In genomic region chrX:17769701-17770269, GRCh38 we compare ENCODE assay signal across 14 cellular contexts. TPM values are rescaled to one million over a fixed set of nuclear protein-coding genes. Genes with fewer than 3 reads are reported as not detected.
A peak's percentile ranks its signal among the peaks of the same experiment; 100 is the strongest.
DNase-seq lines count a peak whose midpoint lies in the region; ATAC-seq and TF ChIP-seq lines count a peak whose summit lies in the region.
"Had no signal": no experiment of that assay in that cellular context is flagged by ENCODE, and none has a peak within 500 bp of the region (broad histone marks: within the 10 kb centered on the region; RNA-seq: fewer than 3 reads in every experiment).

No MANE protein-coding gene starts in this region.

- H3K27me3 ChIP-seq in gastrocnemius medialis: peaks cover 0 to 3% (median 0%) of the 10 kb centered on the region in 3 donors
- H3K27me3 ChIP-seq: BE2C had no signal

- CTCF ChIA-PET in activated naive CD4-positive, alpha-beta T cell treated with anti-CD3 and anti-CD28 coated beads, Interleukin-2, amount 10 ng/mL, durations not matched to agents 7 days and 5 days (lab: Charles Lee): no interaction called here

- TF ChIP-seq CTCF in gastrocnemius medialis (IDR thresholded peaks at IDR 0.05 in 4 of 5, conservative IDR thresholded peaks at IDR 0.05 in 1 of 5): no peak

- H3K27ac Mint-ChIP-seq in activated naive CD4-positive, alpha-beta T cell treated with anti-CD3 and anti-CD28 coated beads, Interleukin-2, amount 50 U/mL, for 72 hours: no peak overlapping the region
- H3K27ac Mint-ChIP-seq in activated naive CD4-positive, alpha-beta T cell treated with anti-CD3 and anti-CD28 coated beads, Interleukin-2, amount 10 ng/mL, durations not matched to agents 7 days and 5 days: no peak overlapping the region
- H3K27ac Mint-ChIP-seq in naive thymus-derived CD8-positive, alpha-beta T cell: no peak overlapping the region

- no peaks in the 10 kb centered on the region for H3K36me3 ChIP-seq in gastrocnemius medialis
- H3K36me3 ChIP-seq: BE2C, HAP-1 had no signal

- in situ Hi-C loops in gastrocnemius medialis (cut with MboI; ENCODE audit: low sequenced_read_pairs in 4 of 4): no loop called here

- POLR2A ChIA-PET in naive thymus-derived CD8-positive, alpha-beta T cell (lab: Charles Lee): no interaction called here

- no peak for DNase-seq in activated naive CD4-positive, alpha-beta T cell treated with anti-CD3 and anti-CD28 coated beads, Interleukin-2, amount 50 U/mL, for 72 hours (ENCODE audit: low spot score in 2 of 2)
- DNase-seq in activated naive CD4-positive, alpha-beta T cell treated with anti-CD3 and anti-CD28 coated beads, Interleukin-2, amount 10 ng/mL, durations not matched to agents 7 days and 5 days: no peak
- peak; percentile 20 for DNase-seq in Jurkat, Clone E6-1 (ENCODE audit: low read depth, low spot score)
- peak; percentile 2 to 15 for DNase-seq in activated CD4-positive, alpha-beta T cell treated with anti-CD3 and anti-CD28 coated beads, Interleukin-2, amount 50 U/mL, for 4 hours
- DNase-seq in naive thymus-derived CD8-positive, alpha-beta T cell: peak in 1 of 10 donors; percentile 13
- DNase-seq in gastrocnemius medialis: no peak
- DNase-seq in activated effector memory CD4-positive, alpha-beta T cell treated with anti-CD3 and anti-CD28 coated beads, Interleukin-2, amount 50 U/mL, for 16 hours: no peak
- DNase-seq: BE2C, NCI-H187 treated with DMSO at 0.1 percent for 48 hours, NCI-H446 treated with DMSO at 0.1 percent for 48 hours, NCI-H774, PC-9 had no signal

- no peak overlapping the region for H3K4me3 Mint-ChIP-seq in activated naive CD4-positive, alpha-beta T cell treated with anti-CD3 and anti-CD28 coated beads, Interleukin-2, amount 10 ng/mL, durations not matched to agents 7 days and 5 days
- H3K4me3 Mint-ChIP-seq in naive thymus-derived CD8-positive, alpha-beta T cell: no peak overlapping the region

- H3K9me3 ChIP-seq in gastrocnemius medialis: no peaks in the 10 kb centered on the region
- H3K9me3 ChIP-seq: BE2C, HAP-1 had no signal

- H3K9me3 Mint-ChIP-seq in activated naive CD4-positive, alpha-beta T cell treated with anti-CD3 and anti-CD28 coated beads, Interleukin-2, amount 50 U/mL, for 72 hours: no peaks in the 10 kb centered on the region
- H3K9me3 Mint-ChIP-seq in activated naive CD4-positive, alpha-beta T cell treated with anti-CD3 and anti-CD28 coated beads, Interleukin-2, amount 10 ng/mL, durations not matched to agents 7 days and 5 days: no peaks in the 10 kb centered on the region
- H3K9me3 Mint-ChIP-seq in naive thymus-derived CD8-positive, alpha-beta T cell: no peaks in the 10 kb centered on the region

- H3K4me3 ChIP-seq in Jurkat, Clone E6-1 (ENCODE audit: low read length): no peak overlapping the region
- no peak overlapping the region for H3K4me3 ChIP-seq in gastrocnemius medialis
- H3K4me3 ChIP-seq: HAP-1, PC-9 had no signal

- TF ChIP-seq POLR2A in gastrocnemius medialis (IDR thresholded peaks at IDR 0.05): no peak

- H3K4me1 Mint-ChIP-seq in activated naive CD4-positive, alpha-beta T cell treated with anti-CD3 and anti-CD28 coated beads, Interleukin-2, amount 10 ng/mL, durations not matched to agents 7 days and 5 days: no peaks in the 10 kb centered on the region
- no peaks in the 10 kb centered on the region for H3K4me1 Mint-ChIP-seq in naive thymus-derived CD8-positive, alpha-beta T cell

- intact Hi-C loops in gastrocnemius medialis (cut with DNase I; ENCODE audit: low total_unique reads): no loop called here

- peak; percentile 30 to 70 for ATAC-seq in activated naive CD4-positive, alpha-beta T cell treated with anti-CD3 and anti-CD28 coated beads, Interleukin-2, amount 50 U/mL, for 72 hours
- ATAC-seq in naive thymus-derived CD8-positive, alpha-beta T cell: peak; percentile 41 to 67
- no peak for ATAC-seq in gastrocnemius medialis
- ATAC-seq in HG03457 (IDR thresholded peaks at IDR 0.05; ENCODE audit: unreplicated experiment): no peak

- H3K36me3 Mint-ChIP-seq in activated naive CD4-positive, alpha-beta T cell treated with anti-CD3 and anti-CD28 coated beads, Interleukin-2, amount 50 U/mL, for 72 hours: no peaks in the 10 kb centered on the region
- H3K36me3 Mint-ChIP-seq in activated naive CD4-positive, alpha-beta T cell treated with anti-CD3 and anti-CD28 coated beads, Interleukin-2, amount 10 ng/mL, durations not matched to agents 7 days and 5 days: no peaks in the 10 kb centered on the region
- H3K36me3 Mint-ChIP-seq in naive thymus-derived CD8-positive, alpha-beta T cell: no peaks in the 10 kb centered on the region

- no peaks in the 10 kb centered on the region for H3K27me3 Mint-ChIP-seq in activated naive CD4-positive, alpha-beta T cell treated with anti-CD3 and anti-CD28 coated beads, Interleukin-2, amount 10 ng/mL, durations not matched to agents 7 days and 5 days
- no peaks in the 10 kb centered on the region for H3K27me3 Mint-ChIP-seq in naive thymus-derived CD8-positive, alpha-beta T cell

- H3K4me1 ChIP-seq in gastrocnemius medialis: no peaks in the 10 kb centered on the region
- H3K4me1 ChIP-seq: BE2C, HAP-1 had no signal

- no peak overlapping the region for H3K27ac ChIP-seq in gastrocnemius medialis
- H3K27ac ChIP-seq: PC-9 had no signal

RNA-seq across cellular contexts. Expression of gene SCML1, which starts 32.5 kb away (rescaled TPM):
- 10 to 100 TPM in 1 of 2 donors, 1 to 10 TPM in 1; 3.6 to 28.3 TPM for total RNA-seq in activated naive CD4-positive, alpha-beta T cell treated with anti-CD3 and anti-CD28 coated beads, Interleukin-2, amount 50 U/mL, for 72 hours
- 3.7 TPM for polyA plus RNA-seq in Jurkat, Clone E6-1 (2012; ENCODE audit: insufficient read depth, insufficient read length)
- 10 to 100 TPM; 30.1 to 32.6 TPM for total RNA-seq in naive thymus-derived CD8-positive, alpha-beta T cell
- polyA plus RNA-seq in naive thymus-derived CD8-positive, alpha-beta T cell: 1 to 10 TPM; 6.0 to 7.1 (median 6.1) TPM
- total RNA-seq in gastrocnemius medialis: 10 to 100 TPM in 1 of 4 donors, 1 to 10 TPM in 3; 5.6 to 29.0 (median 5.8) TPM

Comparison
In these comparisons a context has a peak if more than half of its experiments do, and no peak if none do; other contexts are left out.
1. ATAC-seq: peak in activated naive CD4-positive, alpha-beta T cell treated with anti-CD3 and anti-CD28 coated beads, Interleukin-2, amount 50 U/mL, for 72 hours (2 of 2) and naive thymus-derived CD8-positive, alpha-beta T cell (2 of 2); none in gastrocnemius medialis (0 of 2) and HG03457 (single experiment).
2. DNase-seq: peak in Jurkat, Clone E6-1 (single experiment) and activated CD4-positive, alpha-beta T cell treated with anti-CD3 and anti-CD28 coated beads, Interleukin-2, amount 50 U/mL, for 4 hours (2 of 2); none in activated naive CD4-positive, alpha-beta T cell treated with anti-CD3 and anti-CD28 coated beads, Interleukin-2, amount 50 U/mL, for 72 hours (0 of 2), activated naive CD4-positive, alpha-beta T cell treated with anti-CD3 and anti-CD28 coated beads, Interleukin-2, amount 10 ng/mL, durations not matched to agents 7 days and 5 days (single experiment), gastrocnemius medialis (0 of 2) and activated effector memory CD4-positive, alpha-beta T cell treated with anti-CD3 and anti-CD28 coated beads, Interleukin-2, amount 50 U/mL, for 16 hours (single experiment).